27 cellular contexts compared by ENCODE assay signal in genomic region chr13:100890645-100891044, GRCh38.
"Had no signal": no experiment of that assay in that cellular context is flagged by ENCODE, and none has a peak within 500 bp of the region (broad histone marks: within the 10 kb centered on the region; RNA-seq: fewer than 3 reads in every experiment).

No MANE protein-coding gene starts in this region.

- DNase-seq: activated CD4-positive, alpha-beta memory T cell treated with anti-CD3 and anti-CD28 coated beads for 36 hours; activated CD8-positive, alpha-beta memory T cell treated with anti-CD3 and anti-CD28 coated beads, Interleukin-2, amount 50 U/mL, for 4 hours; activated effector memory CD4-positive, alpha-beta T cell treated with anti-CD3 and anti-CD28 coated beads, Interleukin-2, amount 50 U/mL, for 16 hours; activated naive CD4-positive, alpha-beta T cell treated with anti-CD3 and anti-CD28 coated beads for 36 hours; activated naive CD8-positive, alpha-beta T cell treated with anti-CD3 and anti-CD28 coated beads for 36 hours; activated T-cell treated with anti-CD3 and anti-CD28 coated beads, Interleukin-2, amount 50 U/mL, for 1 hour; adrenal gland; aorta; body of pancreas; cerebellar nuclear complex; dorsolateral prefrontal cortex; effector memory CD4-positive, alpha-beta T cell; mammary epithelial cell; ovary; stimulated activated CD4-positive, alpha-beta T cell treated with anti-CD3 and anti-CD28 coated beads, Interleukin-12 subunit alpha, Interleukin-12 subunit beta, amount 100 ng/mL, for 4 hours; stimulated activated CD4-positive, alpha-beta T cell treated with anti-CD3 and anti-CD28 coated beads, Interleukin-4, amount 100 ng/mL, for 24 hours; stimulated activated naive CD8-positive, alpha-beta T cell treated with anti-CD3 and anti-CD28 coated beads, Interleukin-15, amount 100 ng/mL, for 72 hours; substantia nigra had no signal

- H3K36me3 ChIP-seq: adrenal gland, cardiac muscle cell, ovary, vagina had no signal

- H3K27me3 ChIP-seq: adrenal gland, body of pancreas, cardiac muscle cell, dorsolateral prefrontal cortex, ovary, vagina had no signal

- H3K27ac ChIP-seq: adrenal gland, body of pancreas, cardiac muscle cell, coronary artery, ovary, skin epidermis, vagina, VCaP had no signal

- FAIRE-seq: frontal cortex, islet of Langerhans had no signal

- H3K9me3 ChIP-seq: adrenal gland, body of pancreas, ovary, vagina had no signal

- ATAC-seq: activated CD4-positive, CD25-positive, alpha-beta regulatory T cell treated with anti-CD3 and anti-CD28 coated beads, Interleukin-2, amount 50 U/mL, for 24 hours; body of pancreas; sciatic nerve; stimulated activated naive CD8-positive, alpha-beta T cell treated with anti-CD3 and anti-CD28 coated beads, Interleukin-15, amount 100 ng/mL, for 72 hours had no signal

- H3K4me3 ChIP-seq: adrenal gland, body of pancreas, cardiac muscle cell, coronary artery, dorsolateral prefrontal cortex, ovary, skin epidermis, vagina had no signal

- H3K4me1 ChIP-seq: adrenal gland, body of pancreas, vagina had no signal
